In genomic region chr20:35742741-35743523, GRCh38 we compare ENCODE assay signal across 8 cellular contexts. TPM values are rescaled to one million over a fixed set of nuclear protein-coding genes. Genes with fewer than 3 reads are reported as not detected.
DNase-seq lines count a peak whose midpoint lies in the region; ATAC-seq and TF ChIP-seq lines count a peak whose summit lies in the region.

No MANE protein-coding gene starts in this region.

- H3K27ac ChIP-seq in HUES48 (ENCODE audit: low read depth, low read length) (peak overlapping the region; percentile 86), RWPE2 (ENCODE audit: poor library complexity, severe bottlenecking) (peak overlapping the region; percentile 86), coronary artery (peak overlapping the region; percentile 88 to 95)

- H3K9me3 ChIP-seq in HUES48 (ENCODE audit: control insufficient read depth, insufficient read depth, low read length) (no peaks in the 10 kb centered on the region), RWPE2 (ENCODE audit: severe bottlenecking) (no peaks in the 10 kb centered on the region)

- H3K27ac Mint-ChIP-seq in mesothelial cell of epicardium: peak overlapping the region; percentile 100

- DNase-seq in EH (ENCODE audit: low read depth) (peak; percentile 50), RWPE2 (ENCODE audit: low spot score) (no peak), coronary artery (ENCODE audit: low spot score) (no peak), mesothelial cell of epicardium (ENCODE audit: low spot score in 2 of 2, unreplicated experiment in 2 of 2) (no peak), GM03348 (ENCODE audit: low spot score) (no peak), hepatic stellate cell (ENCODE audit: low spot score) (no peak)

- TF ChIP-seq CTCF in RWPE2 (IDR thresholded peaks at IDR 0.05; ENCODE audit: poor library complexity, severe bottlenecking): peak; percentile 20
- no peak for TF ChIP-seq CTCF in coronary artery (IDR thresholded peaks at IDR 0.05)
- no peak for TF ChIP-seq CTCF in mesothelial cell of epicardium (IDR thresholded peaks at IDR 0.05; ENCODE audit: unreplicated experiment)

- no peaks in the 10 kb centered on the region for H3K27me3 ChIP-seq in HUES48 (ENCODE audit: control insufficient read depth, insufficient read depth, low read length)
- no peaks in the 10 kb centered on the region for H3K27me3 ChIP-seq in RWPE2 (ENCODE audit: insufficient read depth, poor library complexity, severe bottlenecking)

- H3K4me1 ChIP-seq in HUES48 (ENCODE audit: control insufficient read depth, insufficient read depth, low read length) (peaks cover 24% of the 10 kb centered on the region), RWPE2 (ENCODE audit: insufficient read depth, poor library complexity, severe bottlenecking) (peaks cover 42% of the 10 kb centered on the region)

- ATAC-seq in RWPE2 (ENCODE audit: low read depth) (no peak), HG03469 (IDR thresholded peaks at IDR 0.05; ENCODE audit: unreplicated experiment) (no peak)

- no peaks in the 10 kb centered on the region for H3K9me3 Mint-ChIP-seq in mesothelial cell of epicardium

- H3K27me3 Mint-ChIP-seq in mesothelial cell of epicardium (ENCODE audit: low read depth): no peaks in the 10 kb centered on the region

- H3K4me3 Mint-ChIP-seq in mesothelial cell of epicardium: peak overlapping the region; percentile 100

- H3K36me3 ChIP-seq in HUES48 (ENCODE audit: control insufficient read depth, insufficient read depth, low read length) (peaks cover 29% of the 10 kb centered on the region), RWPE2 (ENCODE audit: low read depth) (peaks cover 40% of the 10 kb centered on the region)

- H3K9ac ChIP-seq in HUES48 (ENCODE audit: low read depth, low read length): peak overlapping the region; percentile 93

- H3K4me3 ChIP-seq in HUES48 (ENCODE audit: low read depth, low read length): peak overlapping the region; percentile 70
- peak overlapping the region; percentile 53 for H3K4me3 ChIP-seq in RWPE2 (ENCODE audit: severe bottlenecking)
- peak overlapping the region; percentile 68 for H3K4me3 ChIP-seq in coronary artery

- peaks cover 38% of the 10 kb centered on the region for H3K4me1 Mint-ChIP-seq in mesothelial cell of epicardium

- peaks cover 22% of the 10 kb centered on the region for H3K36me3 Mint-ChIP-seq in mesothelial cell of epicardium

RNA-seq across cellular contexts. Expression of gene RBM39, which starts 0.9 kb away (rescaled TPM):
- 463 to 488 TPM (median 479 TPM) in 3 replicates for total RNA-seq in mesothelial cell of epicardium

RNA-seq across cellular contexts. Expression of gene PHF20, which starts 28.9 kb away (rescaled TPM):
- 48.6 to 49.7 TPM (median 48.7 TPM) in 3 replicates for total RNA-seq in mesothelial cell of epicardium

RNA-seq across cellular contexts. Expression of gene ROMO1, which starts 43.7 kb away (rescaled TPM):
- 105 to 107 TPM (median 105 TPM) in 3 replicates for total RNA-seq in mesothelial cell of epicardium

RNA-seq across cellular contexts. Expression of gene NFS1, which starts 43.8 kb away (rescaled TPM):
- 16.5 to 19.6 TPM (median 18.9 TPM) in 3 replicates for total RNA-seq in mesothelial cell of epicardium
